1 cellular context compared by ENCODE assay signal in the genomic region with DNA sequence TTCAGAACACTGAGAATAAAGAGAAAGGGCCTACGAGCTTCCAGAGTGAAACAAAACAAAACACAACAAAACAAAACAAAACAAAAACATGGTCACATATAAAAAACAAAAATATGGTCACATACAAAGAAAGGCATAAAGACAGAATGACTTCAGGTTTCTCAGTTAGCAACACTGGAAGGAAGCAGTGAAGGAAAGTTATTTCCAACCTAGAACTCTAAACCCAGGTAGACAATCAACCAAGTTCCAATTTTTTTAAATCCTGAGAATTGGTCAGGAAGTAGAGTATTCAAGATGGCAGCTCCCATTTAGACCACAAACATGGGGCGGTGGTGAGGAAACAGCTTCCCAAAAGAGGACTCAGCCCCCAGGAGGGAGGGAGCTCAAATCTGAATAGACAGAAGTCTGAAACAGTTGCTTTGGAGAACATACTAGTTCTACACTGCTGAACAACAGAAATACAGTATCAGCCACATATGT.
TF ChIP-seq lines count a peak whose summit lies in the region.

No MANE protein-coding gene starts in this region.

TF ChIP-seq in K562, 482 proteins besides CTCF, POLR2A, EP300 and RAD21 (continued from another document and continues in another):
- TF ChIP-seq, protein P1, sequence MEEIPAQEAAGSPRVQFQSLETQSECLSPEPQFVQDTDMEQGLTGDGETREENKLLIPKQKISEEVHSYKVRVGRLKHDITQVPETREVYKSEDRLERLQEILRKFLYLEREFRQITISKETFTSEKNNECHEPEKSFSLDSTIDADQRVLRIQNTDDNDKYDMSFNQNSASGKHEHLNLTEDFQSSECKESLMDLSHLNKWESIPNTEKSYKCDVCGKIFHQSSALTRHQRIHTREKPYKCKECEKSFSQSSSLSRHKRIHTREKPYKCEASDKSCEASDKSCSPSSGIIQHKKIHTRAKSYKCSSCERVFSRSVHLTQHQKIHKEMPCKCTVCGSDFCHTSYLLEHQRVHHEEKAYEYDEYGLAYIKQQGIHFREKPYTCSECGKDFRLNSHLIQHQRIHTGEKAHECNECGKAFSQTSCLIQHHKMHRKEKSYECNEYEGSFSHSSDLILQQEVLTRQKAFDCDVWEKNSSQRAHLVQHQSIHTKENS (CRISPR knock-in tag; IDR thresholded peaks at IDR 0.05), result no peak
- TF ChIP-seq KLF1 (tag; IDR thresholded peaks at IDR 0.05) (no peak), NR2C1 (IDR thresholded peaks at IDR 0.05) (no peak), NR2C1 (tag; IDR thresholded peaks at IDR 0.05) (peak; percentile 50), ZNF354B (CRISPR knock-in tag; IDR thresholded peaks at IDR 0.05) (no peak), ZNF239 (CRISPR knock-in tag; IDR thresholded peaks at IDR 0.05) (0 out of 2 replicates have a peak, but pooled peaks have one; percentile 16), ZSCAN32 (CRISPR knock-in tag; IDR thresholded peaks at IDR 0.05) (no peak), RBM25 (IDR thresholded peaks at IDR 0.05; ENCODE audit: low read depth, low read length, severe bottlenecking) (no peak), SMARCE1 (IDR thresholded peaks at IDR 0.05) (peak; percentile 13; the same call in 1 of the 2 replicates), GABPA (tag; conservative IDR thresholded peaks at IDR 0.05; ENCODE audit: low read depth) (no peak), HNRNPLL (IDR thresholded peaks at IDR 0.05; ENCODE audit: low read depth, low read length, poor library complexity, severe bottlenecking) (no peak), ZNF232 (CRISPR knock-in tag; IDR thresholded peaks at IDR 0.05) (no peak), NFATC3 (IDR thresholded peaks at IDR 0.05) (no peak), FOXJ3 (CRISPR knock-in tag; IDR thresholded peaks at IDR 0.05) (no peak), KDM1A (IDR thresholded peaks at IDR 0.05) (no peak), POLR2H (tag; IDR thresholded peaks at IDR 0.05; ENCODE audit: low read depth) (no peak), KHSRP (IDR thresholded peaks at IDR 0.05) (0 out of 2 replicates have a peak, but pooled peaks have one; percentile 16), ZNF217 (CRISPR knock-in tag; IDR thresholded peaks at IDR 0.05) (no peak), ZFP36 (IDR thresholded peaks at IDR 0.05; ENCODE audit: low read depth, low read length, partially characterized antibody) (no peak), ZNF197 (CRISPR knock-in tag; IDR thresholded peaks at IDR 0.05; ENCODE audit: low read depth) (0 out of 2 replicates have a peak, but pooled peaks have one; percentile 47), FOXK1 (CRISPR knock-in tag; IDR thresholded peaks at IDR 0.05; ENCODE audit: borderline replicate concordance) (no peak), RB1 (IDR thresholded peaks at IDR 0.05; ENCODE audit: low read depth) (no peak)
- TF ChIP-seq, protein P2, sequence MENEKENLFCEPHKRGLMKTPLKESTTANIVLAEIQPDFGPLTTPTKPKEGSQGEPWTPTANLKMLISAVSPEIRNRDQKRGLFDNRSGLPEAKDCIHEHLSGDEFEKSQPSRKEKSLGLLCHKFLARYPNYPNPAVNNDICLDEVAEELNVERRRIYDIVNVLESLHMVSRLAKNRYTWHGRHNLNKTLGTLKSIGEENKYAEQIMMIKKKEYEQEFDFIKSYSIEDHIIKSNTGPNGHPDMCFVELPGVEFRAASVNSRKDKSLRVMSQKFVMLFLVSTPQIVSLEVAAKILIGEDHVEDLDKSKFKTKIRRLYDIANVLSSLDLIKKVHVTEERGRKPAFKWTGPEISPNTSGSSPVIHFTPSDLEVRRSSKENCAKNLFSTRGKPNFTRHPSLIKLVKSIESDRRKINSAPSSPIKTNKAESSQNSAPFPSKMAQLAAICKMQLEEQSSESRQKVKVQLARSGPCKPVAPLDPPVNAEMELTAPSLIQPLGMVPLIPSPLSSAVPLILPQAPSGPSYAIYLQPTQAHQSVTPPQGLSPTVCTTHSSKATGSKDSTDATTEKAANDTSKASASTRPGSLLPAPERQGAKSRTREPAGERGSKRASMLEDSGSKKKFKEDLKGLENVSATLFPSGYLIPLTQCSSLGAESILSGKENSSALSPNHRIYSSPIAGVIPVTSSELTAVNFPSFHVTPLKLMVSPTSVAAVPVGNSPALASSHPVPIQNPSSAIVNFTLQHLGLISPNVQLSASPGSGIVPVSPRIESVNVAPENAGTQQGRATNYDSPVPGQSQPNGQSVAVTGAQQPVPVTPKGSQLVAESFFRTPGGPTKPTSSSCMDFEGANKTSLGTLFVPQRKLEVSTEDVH (IDR thresholded peaks at IDR 0.05; ENCODE audit: low read depth, partially characterized antibody), result no peak
- TF ChIP-seq, protein P3, sequence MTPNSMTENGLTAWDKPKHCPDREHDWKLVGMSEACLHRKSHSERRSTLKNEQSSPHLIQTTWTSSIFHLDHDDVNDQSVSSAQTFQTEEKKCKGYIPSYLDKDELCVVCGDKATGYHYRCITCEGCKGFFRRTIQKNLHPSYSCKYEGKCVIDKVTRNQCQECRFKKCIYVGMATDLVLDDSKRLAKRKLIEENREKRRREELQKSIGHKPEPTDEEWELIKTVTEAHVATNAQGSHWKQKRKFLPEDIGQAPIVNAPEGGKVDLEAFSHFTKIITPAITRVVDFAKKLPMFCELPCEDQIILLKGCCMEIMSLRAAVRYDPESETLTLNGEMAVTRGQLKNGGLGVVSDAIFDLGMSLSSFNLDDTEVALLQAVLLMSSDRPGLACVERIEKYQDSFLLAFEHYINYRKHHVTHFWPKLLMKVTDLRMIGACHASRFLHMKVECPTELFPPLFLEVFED (CRISPR knock-in tag; conservative IDR thresholded peaks at IDR 0.05), result no peak
- TF ChIP-seq, protein P4, sequence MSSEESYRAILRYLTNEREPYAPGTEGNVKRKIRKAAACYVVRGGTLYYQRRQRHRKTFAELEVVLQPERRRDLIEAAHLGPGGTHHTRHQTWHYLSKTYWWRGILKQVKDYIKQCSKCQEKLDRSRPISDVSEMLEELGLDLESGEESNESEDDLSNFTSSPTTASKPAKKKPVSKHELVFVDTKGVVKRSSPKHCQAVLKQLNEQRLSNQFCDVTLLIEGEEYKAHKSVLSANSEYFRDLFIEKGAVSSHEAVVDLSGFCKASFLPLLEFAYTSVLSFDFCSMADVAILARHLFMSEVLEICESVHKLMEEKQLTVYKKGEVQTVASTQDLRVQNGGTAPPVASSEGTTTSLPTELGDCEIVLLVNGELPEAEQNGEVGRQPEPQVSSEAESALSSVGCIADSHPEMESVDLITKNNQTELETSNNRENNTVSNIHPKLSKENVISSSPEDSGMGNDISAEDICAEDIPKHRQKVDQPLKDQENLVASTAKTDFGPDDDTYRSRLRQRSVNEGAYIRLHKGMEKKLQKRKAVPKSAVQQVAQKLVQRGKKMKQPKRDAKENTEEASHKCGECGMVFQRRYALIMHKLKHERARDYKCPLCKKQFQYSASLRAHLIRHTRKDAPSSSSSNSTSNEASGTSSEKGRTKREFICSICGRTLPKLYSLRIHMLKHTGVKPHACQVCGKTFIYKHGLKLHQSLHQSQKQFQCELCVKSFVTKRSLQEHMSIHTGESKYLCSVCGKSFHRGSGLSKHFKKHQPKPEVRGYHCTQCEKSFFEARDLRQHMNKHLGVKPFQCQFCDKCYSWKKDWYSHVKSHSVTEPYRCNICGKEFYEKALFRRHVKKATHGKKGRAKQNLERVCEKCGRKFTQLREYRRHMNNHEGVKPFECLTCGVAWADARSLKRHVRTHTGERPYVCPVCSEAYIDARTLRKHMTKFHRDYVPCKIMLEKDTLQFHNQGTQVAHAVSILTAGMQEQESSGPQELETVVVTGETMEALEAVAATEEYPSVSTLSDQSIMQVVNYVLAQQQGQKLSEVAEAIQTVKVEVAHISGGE (CRISPR knock-in tag; IDR thresholded peaks at IDR 0.05), result peak in 1 of 3 experiments; percentile 69; a peak in 2 of 6 replicates
- TF ChIP-seq, protein P5, sequence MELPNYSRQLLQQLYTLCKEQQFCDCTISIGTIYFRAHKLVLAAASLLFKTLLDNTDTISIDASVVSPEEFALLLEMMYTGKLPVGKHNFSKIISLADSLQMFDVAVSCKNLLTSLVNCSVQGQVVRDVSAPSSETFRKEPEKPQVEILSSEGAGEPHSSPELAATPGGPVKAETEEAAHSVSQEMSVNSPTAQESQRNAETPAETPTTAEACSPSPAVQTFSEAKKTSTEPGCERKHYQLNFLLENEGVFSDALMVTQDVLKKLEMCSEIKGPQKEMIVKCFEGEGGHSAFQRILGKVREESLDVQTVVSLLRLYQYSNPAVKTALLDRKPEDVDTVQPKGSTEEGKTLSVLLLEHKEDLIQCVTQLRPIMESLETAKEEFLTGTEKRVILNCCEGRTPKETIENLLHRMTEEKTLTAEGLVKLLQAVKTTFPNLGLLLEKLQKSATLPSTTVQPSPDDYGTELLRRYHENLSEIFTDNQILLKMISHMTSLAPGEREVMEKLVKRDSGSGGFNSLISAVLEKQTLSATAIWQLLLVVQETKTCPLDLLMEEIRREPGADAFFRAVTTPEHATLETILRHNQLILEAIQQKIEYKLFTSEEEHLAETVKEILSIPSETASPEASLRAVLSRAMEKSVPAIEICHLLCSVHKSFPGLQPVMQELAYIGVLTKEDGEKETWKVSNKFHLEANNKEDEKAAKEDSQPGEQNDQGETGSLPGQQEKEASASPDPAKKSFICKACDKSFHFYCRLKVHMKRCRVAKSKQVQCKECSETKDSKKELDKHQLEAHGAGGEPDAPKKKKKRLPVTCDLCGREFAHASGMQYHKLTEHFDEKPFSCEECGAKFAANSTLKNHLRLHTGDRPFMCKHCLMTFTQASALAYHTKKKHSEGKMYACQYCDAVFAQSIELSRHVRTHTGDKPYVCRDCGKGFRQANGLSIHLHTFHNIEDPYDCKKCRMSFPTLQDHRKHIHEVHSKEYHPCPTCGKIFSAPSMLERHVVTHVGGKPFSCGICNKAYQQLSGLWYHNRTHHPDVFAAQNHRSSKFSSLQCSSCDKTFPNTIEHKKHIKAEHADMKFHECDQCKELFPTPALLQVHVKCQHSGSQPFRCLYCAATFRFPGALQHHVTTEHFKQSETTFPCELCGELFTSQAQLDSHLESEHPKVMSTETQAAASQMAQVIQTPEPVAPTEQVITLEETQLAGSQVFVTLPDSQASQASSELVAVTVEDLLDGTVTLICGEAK (IDR thresholded peaks at IDR 0.05), result peak; percentile 39; the same call in 1 of the 2 replicates
- TF ChIP-seq, protein P5 (CRISPR knock-in tag; IDR thresholded peaks at IDR 0.05), result no peak
- TF ChIP-seq, protein P6, sequence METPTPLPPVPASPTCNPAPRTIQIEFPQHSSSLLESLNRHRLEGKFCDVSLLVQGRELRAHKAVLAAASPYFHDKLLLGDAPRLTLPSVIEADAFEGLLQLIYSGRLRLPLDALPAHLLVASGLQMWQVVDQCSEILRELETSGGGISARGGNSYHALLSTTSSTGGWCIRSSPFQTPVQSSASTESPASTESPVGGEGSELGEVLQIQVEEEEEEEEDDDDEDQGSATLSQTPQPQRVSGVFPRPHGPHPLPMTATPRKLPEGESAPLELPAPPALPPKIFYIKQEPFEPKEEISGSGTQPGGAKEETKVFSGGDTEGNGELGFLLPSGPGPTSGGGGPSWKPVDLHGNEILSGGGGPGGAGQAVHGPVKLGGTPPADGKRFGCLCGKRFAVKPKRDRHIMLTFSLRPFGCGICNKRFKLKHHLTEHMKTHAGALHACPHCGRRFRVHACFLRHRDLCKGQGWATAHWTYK (CRISPR knock-in tag; IDR thresholded peaks at IDR 0.05), result no peak
- TF ChIP-seq, protein P7, sequence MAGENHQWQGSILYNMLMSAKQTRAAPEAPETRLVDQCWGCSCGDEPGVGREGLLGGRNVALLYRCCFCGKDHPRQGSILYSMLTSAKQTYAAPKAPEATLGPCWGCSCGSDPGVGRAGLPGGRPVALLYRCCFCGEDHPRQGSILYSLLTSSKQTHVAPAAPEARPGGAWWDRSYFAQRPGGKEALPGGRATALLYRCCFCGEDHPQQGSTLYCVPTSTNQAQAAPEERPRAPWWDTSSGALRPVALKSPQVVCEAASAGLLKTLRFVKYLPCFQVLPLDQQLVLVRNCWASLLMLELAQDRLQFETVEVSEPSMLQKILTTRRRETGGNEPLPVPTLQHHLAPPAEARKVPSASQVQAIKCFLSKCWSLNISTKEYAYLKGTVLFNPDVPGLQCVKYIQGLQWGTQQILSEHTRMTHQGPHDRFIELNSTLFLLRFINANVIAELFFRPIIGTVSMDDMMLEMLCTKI (IDR thresholded peaks at IDR 0.05; ENCODE audit: partially characterized antibody), result no peak
- TF ChIP-seq, protein P8, sequence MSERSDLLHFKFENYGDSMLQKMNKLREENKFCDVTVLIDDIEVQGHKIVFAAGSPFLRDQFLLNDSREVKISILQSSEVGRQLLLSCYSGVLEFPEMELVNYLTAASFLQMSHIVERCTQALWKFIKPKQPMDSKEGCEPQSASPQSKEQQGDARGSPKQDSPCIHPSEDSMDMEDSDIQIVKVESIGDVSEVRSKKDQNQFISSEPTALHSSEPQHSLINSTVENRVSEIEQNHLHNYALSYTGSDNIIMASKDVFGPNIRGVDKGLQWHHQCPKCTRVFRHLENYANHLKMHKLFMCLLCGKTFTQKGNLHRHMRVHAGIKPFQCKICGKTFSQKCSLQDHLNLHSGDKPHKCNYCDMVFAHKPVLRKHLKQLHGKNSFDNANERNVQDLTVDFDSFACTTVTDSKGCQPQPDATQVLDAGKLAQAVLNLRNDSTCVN (CRISPR knock-in tag; IDR thresholded peaks at IDR 0.05), result 0 out of 2 replicates have a peak, but pooled peaks have one; percentile 66
